ENCODE assay signal across 11 cellular contexts in the genomic region with DNA sequence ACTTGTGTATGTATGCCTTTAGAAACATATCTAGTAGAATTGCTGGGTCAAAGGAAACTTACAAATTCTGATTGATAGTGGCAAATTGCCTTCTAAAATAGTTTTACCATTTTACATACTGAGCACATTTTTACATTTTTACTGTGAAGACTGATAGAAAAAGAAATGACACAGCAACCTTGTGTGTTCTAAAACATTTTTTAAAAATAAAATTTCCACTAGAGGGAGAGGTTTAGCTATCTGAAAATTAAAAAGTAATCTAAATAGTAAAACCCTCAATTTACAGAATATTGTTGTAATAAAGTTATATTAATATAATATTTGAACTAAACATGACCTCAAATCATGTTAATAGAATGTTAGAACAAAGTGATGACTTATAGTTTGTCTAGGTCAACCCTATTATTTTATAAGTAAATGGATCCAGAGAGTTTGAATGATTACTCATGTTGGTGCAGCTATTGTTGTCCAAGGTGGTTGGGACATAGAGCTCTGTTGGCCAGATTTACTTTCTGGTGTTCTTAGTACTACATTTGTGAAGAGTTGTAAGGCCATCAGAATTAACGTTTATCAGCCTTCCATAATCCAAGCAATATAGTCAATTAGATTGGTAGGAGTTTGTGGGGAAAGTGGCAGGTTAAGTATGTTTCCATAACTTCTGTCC. TPM values are rescaled to one million over a fixed set of nuclear protein-coding genes. Genes with fewer than 3 reads are reported as not detected.
DNase-seq lines count a peak whose midpoint lies in the region; ATAC-seq, FAIRE-seq and TF ChIP-seq lines count a peak whose summit lies in the region.
"Had no signal": no experiment of that assay in that cellular context is flagged by ENCODE, and none has a peak within 500 bp of the region (broad histone marks: within the 10 kb centered on the region; RNA-seq: fewer than 3 reads in every experiment).

No MANE protein-coding gene starts in this region.

- H3K4me2 ChIP-seq in fibroblast of lung (ENCODE audit: extremely low read depth, insufficient read depth, low read length), result no peak overlapping the region

- no peaks in the 10 kb centered on the region for H3K79me2 ChIP-seq in fibroblast of lung (ENCODE audit: control insufficient read depth, insufficient read depth, low read length)

- no peaks in the 10 kb centered on the region for H4K20me1 ChIP-seq in fibroblast of lung (ENCODE audit: control insufficient read depth, extremely low read depth, insufficient read depth, low read length)

- no peak overlapping the region for H3K27ac ChIP-seq in fibroblast of lung (ENCODE audit: insufficient read depth, low read length)

- DNase-seq in EH (ENCODE audit: low read depth), result peak; percentile 7
- no peak for DNase-seq in RCC 7860 (ENCODE audit: low spot score)
- DNase-seq in fibroblast of lung (ENCODE audit: low read depth in 2 of 2), result peak; percentile 41 to 45
- no peak for DNase-seq in sciatic nerve (ENCODE audit: low spot score)
- no peak for DNase-seq in iPS-NIHi11 (ENCODE audit: low spot score)
- DNase-seq in cerebellum (ENCODE audit: low spot score), result no peak
- DNase-seq in SIG-M5 (lab: John Stamatoyannopoulos, UW), result no peak
- DNase-seq: MG63 had no signal

- no peaks in the 10 kb centered on the region for H3K36me3 ChIP-seq in fibroblast of lung (ENCODE audit: control insufficient read depth, insufficient read depth, low read length)

- H3K9ac ChIP-seq in fibroblast of lung (ENCODE audit: insufficient read depth, low read length), result no peak overlapping the region

- no peaks in the 10 kb centered on the region for H3K4me1 ChIP-seq in fibroblast of lung (ENCODE audit: control insufficient read depth, extremely low read depth, insufficient read depth, low read length)

- H3K9me3 ChIP-seq in fibroblast of lung (ENCODE audit: control insufficient read depth, insufficient read depth, low read depth, low read length), result no peaks in the 10 kb centered on the region
- H3K9me3 ChIP-seq: MG63 had no signal

- ATAC-seq in sciatic nerve (peak; percentile 66), GM21619 (IDR thresholded peaks at IDR 0.05; ENCODE audit: unreplicated experiment) (no peak)
- ATAC-seq: activated CD4-positive, CD25-positive, alpha-beta regulatory T cell treated with anti-CD3 and anti-CD28 coated beads, Interleukin-2, amount 50 U/mL, for 24 hours had no signal

- TF ChIP-seq CTCF in fibroblast of lung (conservative IDR thresholded peaks at IDR 0.05 in 1 of 2, IDR thresholded peaks at IDR 0.05 in 1 of 2; ENCODE audit: low read depth in 1 of 2, low read length in 2 of 2), result no peak

- intact Hi-C loops in sciatic nerve (cut with DNase I), result no loop called here

- peak; percentile 59 for FAIRE-seq in RCC 7860 (lab: Jason Lieb, UNC)
- FAIRE-seq: colon had no signal

- no peaks in the 10 kb centered on the region for H3K27me3 ChIP-seq in fibroblast of lung (ENCODE audit: control insufficient read depth, insufficient read depth, low read length)
- H3K27me3 ChIP-seq: MG63 had no signal

- H2AFZ ChIP-seq in fibroblast of lung (ENCODE audit: low read length), result no peak overlapping the region

- no peak overlapping the region for H3K4me3 ChIP-seq in fibroblast of lung (replicated peaks in 1 of 4; ENCODE audit: control extremely low read depth in 1 of 4, insufficient read depth in 1 of 4, low read depth in 3 of 4, low read length in 4 of 4)
- H3K4me3 ChIP-seq: MG63 had no signal

RNA-seq across cellular contexts. Expression of a gene that starts 17.2 kb away (rescaled TPM):
- total RNA-seq in fibroblast of lung (1.0 and 1.7 TPM in 2 replicates), sciatic nerve (9.1 TPM), cerebellum (7.0 TPM)
- 2.4 and 6.9 TPM in 2 replicates for polyA plus RNA-seq in fibroblast of lung
- polyA plus RNA-seq in fibroblast of lung (2012), result 1.6 and 5.5 TPM in 2 replicates
- polyA minus RNA-seq in fibroblast of lung (ENCODE audit: low replicate concordance), result 1.6 and 2.7 TPM in 2 replicates

RNA-seq across cellular contexts. Expression of a gene that starts 17.8 kb away (rescaled TPM):
- 27.2 and 28.6 TPM in 2 replicates for total RNA-seq in fibroblast of lung
- 20.0 and 20.5 TPM in 2 replicates for polyA plus RNA-seq in fibroblast of lung
- 16.1 and 17.0 TPM in 2 replicates for polyA plus RNA-seq in fibroblast of lung (2012)
- 2.4 and 3.5 TPM in 2 replicates for polyA minus RNA-seq in fibroblast of lung (ENCODE audit: low replicate concordance)
- 53.0 TPM for total RNA-seq in sciatic nerve
- total RNA-seq in cerebellum, result 22.7 TPM

RNA-seq across cellular contexts. Expression of a gene that starts 49.5 kb away (rescaled TPM):
- total RNA-seq in fibroblast of lung (538 and 595 TPM in 2 replicates), sciatic nerve (69.5 TPM), cerebellum (135 TPM)
- polyA plus RNA-seq in fibroblast of lung, result 88.4 and 100 TPM in 2 replicates
- polyA plus RNA-seq in fibroblast of lung (2012), result 108 and 117 TPM in 2 replicates
- polyA minus RNA-seq in fibroblast of lung (ENCODE audit: low replicate concordance), result 80.0 and 90.3 TPM in 2 replicates

Comparison
In these comparisons a context has a peak if more than half of its experiments do, and no peak if none do; other contexts are left out.
1. DNase-seq: peak in EH (single experiment) and fibroblast of lung (2 of 2); none in RCC 7860 (single experiment), sciatic nerve (single experiment), iPS-NIHi11 (single experiment), cerebellum (single experiment) and SIG-M5 (single experiment).